ENCODE assay signal across 1 cellular context in genomic region chr19:55503447-55504251, GRCh38.
TF ChIP-seq lines count a peak whose summit lies in the region.

No MANE protein-coding gene starts in this region.

TF ChIP-seq in WTC11, 78 proteins besides CTCF, POLR2A, EP300 and RAD21 (continued from another document):
- TF ChIP-seq MLX (CRISPR knock-in tag; IDR thresholded peaks at IDR 0.05), result no peak; the same call in 1 of the 2 replicates
- peak; percentile 98 for TF ChIP-seq NR3C1 (CRISPR knock-in tag; conservative IDR thresholded peaks at IDR 0.05; ENCODE audit: low read depth)
- peak; percentile 88 for TF ChIP-seq USF1 (CRISPR knock-in tag; IDR thresholded peaks at IDR 0.05)
- TF ChIP-seq SOX15 (CRISPR knock-in tag; IDR thresholded peaks at IDR 0.05), result no peak
- peak; percentile 71 for TF ChIP-seq ZNF121 (CRISPR knock-in tag; IDR thresholded peaks at IDR 0.05)
- peak; percentile 94 for TF ChIP-seq TEAD4 (CRISPR knock-in tag; IDR thresholded peaks at IDR 0.05)
- peak; percentile 98 for TF ChIP-seq ESRRA (CRISPR knock-in tag; IDR thresholded peaks at IDR 0.05; ENCODE audit: borderline replicate concordance)
- peak; percentile 100 for TF ChIP-seq MAX (CRISPR knock-in tag; IDR thresholded peaks at IDR 0.05)
- TF ChIP-seq ZNF281 (CRISPR knock-in tag; IDR thresholded peaks at IDR 0.05), result peak; percentile 100
- peak; percentile 99 for TF ChIP-seq FOXK1 (CRISPR knock-in tag; IDR thresholded peaks at IDR 0.05)
- peak; percentile 100 for TF ChIP-seq FOXP1 (CRISPR knock-in tag; IDR thresholded peaks at IDR 0.05; ENCODE audit: borderline replicate concordance)
- peak; percentile 79 for TF ChIP-seq PRDM15 (CRISPR knock-in tag; IDR thresholded peaks at IDR 0.05)
- no peak for TF ChIP-seq CDX4 (CRISPR knock-in tag; IDR thresholded peaks at IDR 0.05; ENCODE audit: borderline replicate concordance)
- TF ChIP-seq ZNF317 (CRISPR knock-in tag; IDR thresholded peaks at IDR 0.05; ENCODE audit: borderline replicate concordance, low read depth), result peak; percentile 80
- no peak for TF ChIP-seq ZNF423 (CRISPR knock-in tag; IDR thresholded peaks at IDR 0.05)
- TF ChIP-seq HMGXB4 (CRISPR knock-in tag; IDR thresholded peaks at IDR 0.05), result peak; percentile 77; the same call in 1 of the 2 replicates
- no peak for TF ChIP-seq MXD4 (CRISPR knock-in tag; IDR thresholded peaks at IDR 0.05; ENCODE audit: borderline replicate concordance)
- no peak for TF ChIP-seq ZNF425 (CRISPR knock-in tag; conservative IDR thresholded peaks at IDR 0.05)
- no peak for TF ChIP-seq RORB (CRISPR knock-in tag; IDR thresholded peaks at IDR 0.05)
- TF ChIP-seq GTF2I (CRISPR knock-in tag; conservative IDR thresholded peaks at IDR 0.05), result no peak
- peak; percentile 99 for TF ChIP-seq ZNF232 (CRISPR knock-in tag; IDR thresholded peaks at IDR 0.05)
- TF ChIP-seq ELF4 (CRISPR knock-in tag; IDR thresholded peaks at IDR 0.05; ENCODE audit: low read depth), result peak; percentile 95; the same call in 1 of the 2 replicates
- peak; percentile 99 for TF ChIP-seq TP53 (CRISPR knock-in tag; IDR thresholded peaks at IDR 0.05)
- TF ChIP-seq ATF1 (CRISPR knock-in tag; IDR thresholded peaks at IDR 0.05), result peak; percentile 97
- TF ChIP-seq CREB1 (CRISPR knock-in tag; IDR thresholded peaks at IDR 0.05), result peak; percentile 99
- no peak for TF ChIP-seq ZNF396 (CRISPR knock-in tag; IDR thresholded peaks at IDR 0.05; ENCODE audit: borderline replicate concordance)
- TF ChIP-seq NFE2L1 (CRISPR knock-in tag; IDR thresholded peaks at IDR 0.05), result peak; percentile 100
- peak; percentile 96 for TF ChIP-seq FOXJ3 (CRISPR knock-in tag; IDR thresholded peaks at IDR 0.05; ENCODE audit: borderline replicate concordance)
- peak; percentile 95; the same call in 1 of the 2 replicates for TF ChIP-seq CBFB (CRISPR knock-in tag; IDR thresholded peaks at IDR 0.05; ENCODE audit: low read depth)
- peak; percentile 94; the same call in 1 of the 2 replicates for TF ChIP-seq TCF7 (CRISPR knock-in tag; IDR thresholded peaks at IDR 0.05; ENCODE audit: low read depth)
- TF ChIP-seq E2F4 (CRISPR knock-in tag; IDR thresholded peaks at IDR 0.05; ENCODE audit: borderline replicate concordance, low read depth), result peak; percentile 94
- TF ChIP-seq AFF4 (CRISPR knock-in tag; IDR thresholded peaks at IDR 0.05; ENCODE audit: borderline replicate concordance), result peak; percentile 100
- peak; percentile 96 for TF ChIP-seq NFYB (CRISPR knock-in tag; conservative IDR thresholded peaks at IDR 0.05; ENCODE audit: low read depth)
- no peak for TF ChIP-seq EMX1 (CRISPR knock-in tag; IDR thresholded peaks at IDR 0.05)
- peak; percentile 99 for TF ChIP-seq TEAD1 (CRISPR knock-in tag; IDR thresholded peaks at IDR 0.05)
- TF ChIP-seq NR1H2 (CRISPR knock-in tag; IDR thresholded peaks at IDR 0.05), result peak; percentile 93
- peak; percentile 96 for TF ChIP-seq ATF2 (CRISPR knock-in tag; IDR thresholded peaks at IDR 0.05; ENCODE audit: borderline replicate concordance, low read depth)
- TF ChIP-seq HMGA2 (CRISPR knock-in tag; IDR thresholded peaks at IDR 0.05), result no peak
- peak; percentile 83 for TF ChIP-seq NR2C2 (CRISPR knock-in tag; IDR thresholded peaks at IDR 0.05)
TF ChIP-seq in WTC11: peak in this region for 52.
